Comparison of ENCODE assay signal across 8 cellular contexts in the genomic region with DNA sequence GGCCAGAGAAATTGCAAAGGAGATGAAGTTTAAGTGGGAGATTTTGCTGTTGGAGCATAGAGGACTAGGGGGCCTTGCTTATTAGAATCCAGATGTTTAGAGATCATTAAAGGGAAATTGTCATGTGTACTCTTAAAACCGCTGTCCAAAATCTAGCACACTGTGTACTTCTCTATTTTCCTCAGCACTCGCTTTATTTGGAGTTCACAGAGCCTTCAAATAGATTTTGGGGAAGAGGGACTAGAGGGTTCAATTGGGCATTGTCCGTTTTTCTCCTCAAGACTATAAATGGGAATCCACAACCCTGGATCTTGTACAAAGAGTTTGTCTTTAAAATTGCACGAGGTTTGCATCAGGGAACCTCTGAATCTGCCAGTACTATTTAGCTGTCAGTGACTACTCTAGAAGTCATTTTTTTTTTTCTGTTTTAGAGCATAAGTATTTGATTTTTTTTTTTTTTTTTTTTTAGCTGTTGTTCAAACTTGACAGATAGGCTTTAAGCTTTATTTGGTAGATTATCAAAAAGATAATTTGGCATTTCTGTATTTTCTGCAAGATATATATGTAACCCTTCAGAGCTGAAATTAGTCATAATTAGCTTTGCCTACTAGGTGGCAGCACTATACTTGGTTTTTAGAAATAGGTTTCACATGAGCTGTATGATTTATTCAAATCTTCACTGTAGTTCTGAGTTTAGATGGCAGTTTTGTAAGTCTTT. TPM values are rescaled to one million over a fixed set of nuclear protein-coding genes. Genes with fewer than 3 reads are reported as not detected.
A peak's percentile ranks its signal among the peaks of the same experiment; 100 is the strongest.
DNase-seq lines count a peak whose midpoint lies in the region; ATAC-seq and TF ChIP-seq lines count a peak whose summit lies in the region.

No MANE protein-coding gene starts in this region.

- TF ChIP-seq CTCF in GM12865 (IDR thresholded peaks at IDR 0.05; ENCODE audit: insufficient read depth, low read depth, low read length, missing control alignments) (peak; percentile 32), chondrocyte (IDR thresholded peaks at IDR 0.05) (peak; percentile 88), WTC11 (IDR thresholded peaks at IDR 0.05) (no peak)

- CTCF ChIA-PET in WTC11 (lab: Charles Lee): interaction anchor here (0.6 to 1.2 kb wide), 9 partner anchors 10 to 1489 kb away, joined by 3 to 10 read pairs (median 4); partner anchors contain the start of gene OSGEPL1

- H3K9me3 Mint-ChIP-seq in chondrocyte (ENCODE audit: low read depth) (no peaks in the 10 kb centered on the region), WTC11 (no peaks in the 10 kb centered on the region)

- no peak overlapping the region for H3K4me3 ChIP-seq in GM12865 (ENCODE audit: low read depth, low read length)

- H3K27me3 Mint-ChIP-seq in chondrocyte (ENCODE audit: low read depth): no peaks in the 10 kb centered on the region
- no peaks in the 10 kb centered on the region for H3K27me3 Mint-ChIP-seq in WTC11 (ENCODE audit: low read depth)
- no peaks in the 10 kb centered on the region for H3K27me3 Mint-ChIP-seq in T-helper 17 cell

- peak; percentile 80 for ATAC-seq in HG02852 (IDR thresholded peaks at IDR 0.05; ENCODE audit: unreplicated experiment)
- ATAC-seq in WTC11: no peak
- ATAC-seq in T-helper 17 cell: no peak

- H3K4me1 Mint-ChIP-seq in chondrocyte (ENCODE audit: low read depth) (peaks cover 30% of the 10 kb centered on the region), WTC11 (no peaks in the 10 kb centered on the region), T-helper 17 cell (peaks cover 5% of the 10 kb centered on the region)

- H3K9me3 ChIP-seq in T-helper 17 cell (ENCODE audit: control insufficient read depth, low read length, poor library complexity, severe bottlenecking): no peaks in the 10 kb centered on the region

- DNase-seq in A172 (ENCODE audit: low spot score) (peak; percentile 52), GM12865 (ENCODE audit: low read depth) (peak; percentile 58), NCI-H460 (ENCODE audit: extremely low read depth, low read depth) (peak; percentile 46), chondrocyte (ENCODE audit: low spot score) (no peak), myocyte (ENCODE audit: low read depth) (peak; percentile 64), WTC11 (ENCODE audit: low spot score) (no peak), T-helper 17 cell (no peak)

- peak overlapping the region; percentile 62 for H3K27ac Mint-ChIP-seq in chondrocyte (ENCODE audit: unreplicated experiment)
- H3K27ac Mint-ChIP-seq in WTC11: no peak overlapping the region
- no peak overlapping the region for H3K27ac Mint-ChIP-seq in T-helper 17 cell

- H3K4me3 Mint-ChIP-seq in chondrocyte (ENCODE audit: unreplicated experiment): no peak overlapping the region
- no peak overlapping the region for H3K4me3 Mint-ChIP-seq in WTC11
- no peak overlapping the region for H3K4me3 Mint-ChIP-seq in T-helper 17 cell

- H3K36me3 Mint-ChIP-seq in chondrocyte (ENCODE audit: low read depth): peaks cover 3% of the 10 kb centered on the region
- peaks cover 39% of the 10 kb centered on the region for H3K36me3 Mint-ChIP-seq in WTC11
- H3K36me3 Mint-ChIP-seq in T-helper 17 cell (ENCODE audit: low read depth): peaks cover 5% of the 10 kb centered on the region

- POLR2A ChIA-PET in WTC11 (lab: Charles Lee): interaction anchor here (0.6 kb wide), 1 partner anchor 1152 kb away, joined by 4 read pairs; no protein-coding TSS in a partner anchor

TF ChIP-seq in WTC11, 78 proteins besides CTCF, POLR2A, EP300 and RAD21:
- no peak for TF ChIP-seq TP53 (CRISPR knock-in tag; IDR thresholded peaks at IDR 0.05)
- TF ChIP-seq SMAD3 (CRISPR knock-in tag; IDR thresholded peaks at IDR 0.05; ENCODE audit: borderline replicate concordance): no peak
- TF ChIP-seq SMAD4 (CRISPR knock-in tag; IDR thresholded peaks at IDR 0.05): no peak
- no peak for TF ChIP-seq NR2C2 (CRISPR knock-in tag; IDR thresholded peaks at IDR 0.05)

RNA-seq across cellular contexts. Expression of gene PMS1, which starts 14.2 kb away (rescaled TPM):
- total RNA-seq in A172 (2014; rRNA removed; shearing (Covaris generic)): 26.9 and 28.1 TPM in 2 replicates
- total RNA-seq in NCI-H460 (2014; rRNA removed; shearing (Covaris generic)): 31.0 and 32.0 TPM in 2 replicates
- 29.7 and 34.6 TPM in 2 replicates for polyA plus RNA-seq in NCI-H460 (2014; cell fraction: nucleus; rRNA removed)
- total RNA-seq in chondrocyte (23.9 to 37.1 TPM (median 25.1 TPM) in 3 replicates), myocyte (34.1 and 34.2 TPM in 2 replicates), WTC11 (2021) (49.8 to 74.5 TPM (median 69.5 TPM) in 3 replicates), T-helper 17 cell (10 to 100 TPM; 18.0 to 18.4 TPM)
- polyA plus RNA-seq in myocyte (2012): 9.9 TPM

RNA-seq across cellular contexts. Expression of gene ORMDL1, which starts 14.3 kb away (rescaled TPM):
- 128 and 137 TPM in 2 replicates for total RNA-seq in A172 (2014; rRNA removed; shearing (Covaris generic))
- 121 and 138 TPM in 2 replicates for total RNA-seq in NCI-H460 (2014; rRNA removed; shearing (Covaris generic))
- 103 and 128 TPM in 2 replicates for polyA plus RNA-seq in NCI-H460 (2014; cell fraction: nucleus; rRNA removed)
- total RNA-seq in chondrocyte (50.8 to 61.7 TPM (median 50.9 TPM) in 3 replicates), myocyte (92.1 and 96.4 TPM in 2 replicates), WTC11 (2021) (38.4 to 40.1 TPM (median 39.9 TPM) in 3 replicates), T-helper 17 cell (100 to 1,000 TPM; 119 to 145 TPM)
- polyA plus RNA-seq in myocyte (2012): 60.3 TPM

RNA-seq across cellular contexts. Expression of gene OSGEPL1, which starts 35.9 kb away (rescaled TPM):
- total RNA-seq in A172 (2014; rRNA removed; shearing (Covaris generic)): 18.9 and 20.1 TPM in 2 replicates
- total RNA-seq in NCI-H460 (2014; rRNA removed; shearing (Covaris generic)): 21.8 and 24.0 TPM in 2 replicates
- 25.2 and 35.1 TPM in 2 replicates for polyA plus RNA-seq in NCI-H460 (2014; cell fraction: nucleus; rRNA removed)
- total RNA-seq in chondrocyte (5.1 to 10.5 TPM (median 6.4 TPM) in 3 replicates), myocyte (11.9 and 13.7 TPM in 2 replicates), WTC11 (2021) (15.2 to 17.1 TPM (median 16.7 TPM) in 3 replicates), T-helper 17 cell (1 to 10 TPM; 4.2 to 4.3 TPM)
- polyA plus RNA-seq in myocyte (2012): 8.0 TPM

Comparison
In these comparisons a context has a peak if more than half of its experiments do, and no peak if none do; other contexts are left out.
1. DNase-seq: peak in A172 (single experiment), GM12865 (single experiment), NCI-H460 (single experiment) and myocyte (single experiment); none in chondrocyte (single experiment), WTC11 (single experiment) and T-helper 17 cell (0 of 3).